Comparison of ENCODE assay signal across 8 cellular contexts in genomic region chr14:99857551-99857950, GRCh38.
"Had no signal": no experiment of that assay in that cellular context is flagged by ENCODE, and none has a peak within 500 bp of the region (broad histone marks: within the 10 kb centered on the region; RNA-seq: fewer than 3 reads in every experiment).

No MANE protein-coding gene starts in this region.

- H3K4me3 ChIP-seq: GM12878 had no signal

- DNase-seq: GDM1, GF-D8 had no signal

- FAIRE-seq: G401.6, GM12878, GM12891, GM12892, GM18507, GM19239 had no signal
